8 cellular contexts compared by ENCODE assay signal in the genomic region with DNA sequence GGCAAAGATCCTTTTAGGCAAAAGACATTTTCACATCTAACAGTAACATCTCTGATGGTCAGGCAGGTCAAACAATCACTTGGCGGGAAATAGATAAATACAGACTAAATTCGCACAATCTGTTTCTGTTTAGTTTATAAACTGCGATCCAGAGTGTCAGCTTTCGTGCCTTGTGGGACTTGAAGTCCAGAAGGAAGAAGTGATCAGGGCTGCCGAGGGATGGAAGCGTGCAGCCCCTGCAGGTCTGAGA. TPM values are rescaled to one million over a fixed set of nuclear protein-coding genes. Genes with fewer than 3 reads are reported as not detected.
DNase-seq lines count a peak whose midpoint lies in the region; ATAC-seq and TF ChIP-seq lines count a peak whose summit lies in the region.

No MANE protein-coding gene starts in this region.

- CTCF ChIA-PET in GM10248 (lab: Yijun Ruan, JAX), result interaction anchor here (0.9 to 3.0 kb wide), 10 partner anchors 8 to 244 kb away, joined by 3 to 13 read pairs (median 6); a partner anchor contains a TSS

- peak overlapping the region; percentile 59 for H2AFZ ChIP-seq in Loucy (ENCODE audit: low read length)

- no peaks in the 10 kb centered on the region for H3K9me3 ChIP-seq in BLaER1
- H3K9me3 ChIP-seq in Loucy (ENCODE audit: insufficient read depth, low read depth, low read length), result no peaks in the 10 kb centered on the region
- H3K9me3 ChIP-seq in ectodermal cell (ENCODE audit: control insufficient read depth, low read length), result no peaks in the 10 kb centered on the region

- H3K4me2 ChIP-seq in BLaER1 (peak overlapping the region; percentile 56), Loucy (ENCODE audit: low read depth, low read length, poor library complexity, severe bottlenecking) (peak overlapping the region; percentile 69)

- POLR2A ChIA-PET in GM10248 (lab: Yijun Ruan, JAX), result interaction anchor here (0.6 to 1.0 kb wide), 7 partner anchors 8 to 410 kb away, joined by 3 to 4 read pairs (median 3); a partner anchor contains a TSS

- H3K27me3 ChIP-seq in BLaER1 (no peaks in the 10 kb centered on the region), Loucy (ENCODE audit: insufficient read depth, low read length, poor library complexity, severe bottlenecking) (no peaks in the 10 kb centered on the region), ectodermal cell (ENCODE audit: control insufficient read depth, insufficient read depth, low read length, poor library complexity, severe bottlenecking) (no peaks in the 10 kb centered on the region)

- H3K27ac Mint-ChIP-seq in nephron progenitor cell, result peak overlapping the region; percentile 92

- DNase-seq in nephron progenitor cell (no peak), NCI-H510A (lab: John Stamatoyannopoulos, UW) (no peak), D341Med (ENCODE audit: low spot score) (no peak), GM10248 (ENCODE audit: extremely low spot score) (no peak)

- 0 to 1% methylated on average over 6 of the region's 6 CpGs for WGBS in ectodermal cell, 2 experiments

- peaks cover 28% of the 10 kb centered on the region for H3K4me1 Mint-ChIP-seq in nephron progenitor cell

- H3K9me2 ChIP-seq in Loucy (replicated peaks; ENCODE audit: low read depth, low read length), result no peaks in the 10 kb centered on the region

- H3K4me3 ChIP-seq in BLaER1 (peak overlapping the region; percentile 92), Loucy (ENCODE audit: low read length, poor library complexity, severe bottlenecking) (peak overlapping the region; percentile 96), ectodermal cell (ENCODE audit: insufficient read depth, low read depth, low read length) (peak overlapping the region; percentile 41)

- H3K79me2 ChIP-seq in Loucy (ENCODE audit: insufficient read depth, low read length), result peaks cover 31% of the 10 kb centered on the region

- no peaks in the 10 kb centered on the region for H4K20me1 ChIP-seq in BLaER1
- H4K20me1 ChIP-seq in Loucy (ENCODE audit: insufficient read depth, low read length, poor library complexity, severe bottlenecking), result peaks cover 8% of the 10 kb centered on the region

- H3K9ac ChIP-seq in BLaER1, result peak overlapping the region; percentile 73
- H3K9ac ChIP-seq in Loucy (ENCODE audit: low read depth, low read length, poor library complexity, severe bottlenecking), result peak overlapping the region; percentile 90

- H3K36me3 ChIP-seq in BLaER1 (no peaks in the 10 kb centered on the region), Loucy (ENCODE audit: insufficient read depth, low read length) (no peaks in the 10 kb centered on the region), ectodermal cell (ENCODE audit: control insufficient read depth, insufficient read depth, low read length) (no peaks in the 10 kb centered on the region)

- H3K4me1 ChIP-seq in BLaER1, result peaks cover 18% of the 10 kb centered on the region
- peaks cover 32% of the 10 kb centered on the region for H3K4me1 ChIP-seq in Loucy (ENCODE audit: insufficient read depth, low read length, poor library complexity, severe bottlenecking)
- peaks cover 3% of the 10 kb centered on the region for H3K4me1 ChIP-seq in ectodermal cell (ENCODE audit: control insufficient read depth, insufficient read depth, low read length)

- peak overlapping the region; percentile 95 for H3K4me3 Mint-ChIP-seq in nephron progenitor cell

- peaks cover 3% of the 10 kb centered on the region for H3K9me3 Mint-ChIP-seq in nephron progenitor cell

- H3F3A ChIP-seq in Loucy (ENCODE audit: low read depth), result no peaks in the 10 kb centered on the region

- H3K27ac ChIP-seq in BLaER1 (no peak overlapping the region), ectodermal cell (ENCODE audit: insufficient read depth, low read depth, low read length, poor library complexity, severe bottlenecking) (no peak overlapping the region)

- no peak for ATAC-seq in HG02870 (IDR thresholded peaks at IDR 0.05; ENCODE audit: unreplicated experiment)

- peaks cover 18% of the 10 kb centered on the region for H3K27me3 Mint-ChIP-seq in nephron progenitor cell (ENCODE audit: low read depth, poor library complexity)

- H3K36me3 Mint-ChIP-seq in nephron progenitor cell (ENCODE audit: low read depth), result peaks cover 13% of the 10 kb centered on the region

- no peak for TF ChIP-seq CTCF in Loucy (conservative IDR thresholded peaks at IDR 0.05; ENCODE audit: low read length)
- no peak for TF ChIP-seq CTCF in nephron progenitor cell (IDR thresholded peaks at IDR 0.05)
- TF ChIP-seq CTCF in GM10248 (IDR thresholded peaks at IDR 0.05; ENCODE audit: control extremely low read depth, extremely low read depth, low read depth, missing control alignments), result no peak

RNA-seq across cellular contexts. Expression of a gene that starts 0.2 kb away (rescaled TPM):
- polyA plus RNA-seq in ectodermal cell (2013, experiment 1 of 4), result 18.0 TPM
- polyA plus RNA-seq in ectodermal cell (2013, experiment 2 of 4), result 22.2 TPM
- 20.1 TPM for polyA plus RNA-seq in ectodermal cell (2013, experiment 3 of 4)
- 17.7 TPM for polyA plus RNA-seq in ectodermal cell (2013, experiment 4 of 4)

RNA-seq across cellular contexts. Expression of a gene that starts 16.8 kb away (rescaled TPM):
- polyA plus RNA-seq in ectodermal cell (2013, experiment 1 of 4), result 12.8 TPM
- 16.5 TPM for polyA plus RNA-seq in ectodermal cell (2013, experiment 2 of 4)
- 10.0 TPM for polyA plus RNA-seq in ectodermal cell (2013, experiment 3 of 4)
- 18.4 TPM for polyA plus RNA-seq in ectodermal cell (2013, experiment 4 of 4)

Comparison
In these comparisons a context has a peak if more than half of its experiments do, and no peak if none do; other contexts are left out.
1. H3K4me3 ChIP-seq: peak in every context shown above with its lines; median percentile 96 in Loucy; 92 in BLaER1; 41 in ectodermal cell.